9 cellular contexts compared by ENCODE assay signal in the genomic region with DNA sequence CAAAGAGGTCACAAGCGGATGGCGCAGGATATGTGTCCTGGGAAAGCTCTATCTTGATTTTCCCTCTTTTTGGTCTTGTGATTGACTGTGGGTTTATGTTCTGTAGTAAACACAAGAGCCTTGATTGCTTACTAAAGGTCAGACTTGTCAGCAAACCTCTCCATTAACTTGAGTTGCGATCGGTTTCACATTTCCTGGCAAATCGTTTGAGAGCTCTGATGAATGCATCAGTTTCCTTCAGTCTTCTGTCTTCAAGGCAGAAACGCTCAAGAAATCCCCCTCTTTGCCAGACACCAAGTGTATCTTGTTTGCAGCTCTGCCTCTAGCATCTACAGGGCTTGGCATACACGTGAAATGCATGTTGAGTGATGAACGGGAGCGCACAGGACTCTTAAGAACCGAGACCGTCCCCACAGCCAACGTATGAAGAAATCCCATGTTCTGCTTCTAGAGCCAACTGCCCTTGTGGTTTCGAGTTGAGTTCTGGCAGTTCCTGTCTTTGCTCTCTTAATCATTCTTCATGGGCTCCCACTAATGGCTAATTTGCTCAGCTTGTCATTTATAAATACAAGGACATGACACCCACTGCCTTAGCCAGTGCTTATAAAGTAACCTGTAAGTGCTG.
DNase-seq lines count a peak whose midpoint lies in the region; ATAC-seq and TF ChIP-seq lines count a peak whose summit lies in the region.
"Had no signal": no experiment of that assay in that cellular context is flagged by ENCODE, and none has a peak within 500 bp of the region (broad histone marks: within the 10 kb centered on the region; RNA-seq: fewer than 3 reads in every experiment).

No MANE protein-coding gene starts in this region.

- no peaks in the 10 kb centered on the region for H3K9me3 Mint-ChIP-seq in activated naive CD4-positive, alpha-beta T cell treated with anti-CD3 and anti-CD28 coated beads, Interleukin-2, amount 50 U/mL, for 24 hours
- H3K9me3 Mint-ChIP-seq in type B pancreatic cell = peaks cover 15% of the 10 kb centered on the region

- no peak for ATAC-seq in T-helper 17 cell
- peak; percentile 42 for ATAC-seq in left lobe of liver
- no peak for ATAC-seq in HG03432 (IDR thresholded peaks at IDR 0.05; ENCODE audit: unreplicated experiment)
- ATAC-seq in HG02642 (IDR thresholded peaks at IDR 0.05; ENCODE audit: poor library complexity, unreplicated experiment) = no peak

- no peak for DNase-seq in activated naive CD4-positive, alpha-beta T cell treated with anti-CD3 and anti-CD28 coated beads, Interleukin-2, amount 50 U/mL, for 16 hours
- no peak for DNase-seq in T-helper 17 cell
- no peak for DNase-seq in left lobe of liver (ENCODE audit: low spot score)
- no peak for DNase-seq in type B pancreatic cell (ENCODE audit: extremely low spot score, unreplicated experiment)
- no peak for DNase-seq in GM19238 (ENCODE audit: insufficient read length, low spot score)

- H3K27me3 Mint-ChIP-seq in activated naive CD4-positive, alpha-beta T cell treated with anti-CD3 and anti-CD28 coated beads, Interleukin-2, amount 50 U/mL, for 24 hours = no peaks in the 10 kb centered on the region
- H3K27me3 Mint-ChIP-seq in T-helper 17 cell (no peaks in the 10 kb centered on the region), type B pancreatic cell (no peaks in the 10 kb centered on the region)

- H3K4me1 Mint-ChIP-seq in activated naive CD4-positive, alpha-beta T cell treated with anti-CD3 and anti-CD28 coated beads, Interleukin-2, amount 50 U/mL, for 24 hours = peaks cover 67% of the 10 kb centered on the region
- H3K4me1 Mint-ChIP-seq in T-helper 17 cell (peaks cover 30% of the 10 kb centered on the region), type B pancreatic cell (ENCODE audit: unreplicated experiment) (peaks cover 38% of the 10 kb centered on the region)

- H3K36me3 Mint-ChIP-seq in activated naive CD4-positive, alpha-beta T cell treated with anti-CD3 and anti-CD28 coated beads, Interleukin-2, amount 50 U/mL, for 24 hours = peaks cover 4% of the 10 kb centered on the region
- H3K36me3 Mint-ChIP-seq in T-helper 17 cell (ENCODE audit: low read depth) (no peaks in the 10 kb centered on the region), type B pancreatic cell (peaks cover 12% of the 10 kb centered on the region)

- no peaks in the 10 kb centered on the region for H3K9me3 ChIP-seq in T-helper 17 cell (ENCODE audit: control insufficient read depth, low read length, poor library complexity, severe bottlenecking)

- peak overlapping the region; percentile 82 for H3K27ac Mint-ChIP-seq in activated naive CD4-positive, alpha-beta T cell treated with anti-CD3 and anti-CD28 coated beads, Interleukin-2, amount 50 U/mL, for 24 hours
- peak overlapping the region; percentile 4 for H3K27ac Mint-ChIP-seq in T-helper 17 cell
- no peak overlapping the region for H3K27ac Mint-ChIP-seq in type B pancreatic cell
- H3K27ac Mint-ChIP-seq: mesothelial cell of epicardium had no signal

- H3K4me3 Mint-ChIP-seq in activated naive CD4-positive, alpha-beta T cell treated with anti-CD3 and anti-CD28 coated beads, Interleukin-2, amount 50 U/mL, for 24 hours = peak overlapping the region; percentile 52
- H3K4me3 Mint-ChIP-seq in T-helper 17 cell (peak overlapping the region; percentile 43), type B pancreatic cell (peak overlapping the region; percentile 15)
- H3K4me3 Mint-ChIP-seq: mesothelial cell of epicardium had no signal

- no peak for TF ChIP-seq CTCF in type B pancreatic cell (conservative IDR thresholded peaks at IDR 0.05)
